17 cellular contexts compared by ENCODE assay signal in the genomic region with DNA sequence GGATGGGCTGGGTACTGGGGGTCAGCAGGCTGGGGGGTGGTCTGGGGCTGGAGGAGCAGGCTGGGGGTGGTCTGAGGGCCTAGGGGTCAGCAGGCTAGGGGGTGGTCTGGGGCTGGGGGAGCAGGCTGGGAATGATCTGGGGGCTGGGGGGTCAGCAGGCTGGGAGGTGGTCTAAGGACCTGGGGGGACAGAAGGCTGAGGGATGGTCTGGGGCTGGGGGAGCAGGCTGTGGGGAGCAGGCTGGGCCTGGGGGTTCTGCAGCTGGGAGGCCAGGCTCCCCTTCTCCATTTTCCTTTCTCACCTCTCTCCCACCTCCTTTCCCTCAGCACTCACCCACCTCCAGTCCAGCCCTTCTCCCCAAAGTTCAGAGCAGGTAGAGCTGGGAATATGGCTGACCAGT.
DNase-seq lines count a peak whose midpoint lies in the region; ATAC-seq and TF ChIP-seq lines count a peak whose summit lies in the region.
"Had no signal": no experiment of that assay in that cellular context is flagged by ENCODE, and none has a peak within 500 bp of the region (broad histone marks: within the 10 kb centered on the region; RNA-seq: fewer than 3 reads in every experiment).

No MANE protein-coding gene starts in this region.

- H3K4me1 Mint-ChIP-seq in GM23338 (peaks cover 21% of the 10 kb centered on the region), T-helper 17 cell (peaks cover 4% of the 10 kb centered on the region), glutamatergic neuron (ENCODE audit: low read depth, unreplicated experiment) (peaks cover 43% of the 10 kb centered on the region), osteocyte (ENCODE audit: unreplicated experiment) (peaks cover 39% of the 10 kb centered on the region)

- H2AFZ ChIP-seq in GM23338, result peak overlapping the region; percentile 38; the same call in 1 of the 2 replicates

- H3K9me3 ChIP-seq in T-helper 17 cell (ENCODE audit: control insufficient read depth, low read length, poor library complexity, severe bottlenecking), result no peaks in the 10 kb centered on the region
- H3K9me3 ChIP-seq: pancreas had no signal

- H3K4me2 ChIP-seq in GM23338, result no peak overlapping the region

- H3K4me3 Mint-ChIP-seq in GM23338 (no peak overlapping the region), T-helper 17 cell (peak overlapping the region; percentile 28), glutamatergic neuron (ENCODE audit: unreplicated experiment) (peak overlapping the region; percentile 55), osteocyte (ENCODE audit: unreplicated experiment) (no peak overlapping the region)

- 0 out of 2 replicates have a peak, but pooled peaks cover 3% of the 10 kb centered on the region for H3K9me2 ChIP-seq in GM23338 (ENCODE audit: insufficient read depth)

- H3K36me3 ChIP-seq in GM23338 (ENCODE audit: insufficient read depth), result no peaks in the 10 kb centered on the region
- H3K36me3 ChIP-seq: esophagus muscularis mucosa, pancreas, tibial nerve had no signal

- no peaks in the 10 kb centered on the region for H3K27me3 ChIP-seq in GM23338 (ENCODE audit: insufficient read depth)
- H3K27me3 ChIP-seq: pancreas, tibial nerve had no signal

- no peaks in the 10 kb centered on the region for H3K79me2 ChIP-seq in GM23338 (replicated peaks; ENCODE audit: insufficient read depth)

- no peak for ATAC-seq in GM23338
- ATAC-seq in T-helper 17 cell, result no peak
- ATAC-seq in omental fat pad (ENCODE audit: low FRiP score), result no peak
- ATAC-seq in GM18502 (IDR thresholded peaks at IDR 0.05; ENCODE audit: poor library complexity, unreplicated experiment), result no peak

- H3K9me3 Mint-ChIP-seq in GM23338 (peaks cover 3% of the 10 kb centered on the region; the same call in 1 of the 3 replicates), glutamatergic neuron (ENCODE audit: unreplicated experiment) (peaks cover 27% of the 10 kb centered on the region), osteocyte (ENCODE audit: unreplicated experiment) (peaks cover 4% of the 10 kb centered on the region)

- H4K20me1 ChIP-seq in GM23338 (replicated peaks; ENCODE audit: insufficient read depth), result no peaks in the 10 kb centered on the region

- no peak for DNase-seq in GM23338 (ENCODE audit: low spot score)
- no peak for DNase-seq in T-helper 17 cell
- DNase-seq in glutamatergic neuron, result no peak
- peak; percentile 51 for DNase-seq in osteocyte (ENCODE audit: extremely low spot score, unreplicated experiment)
- DNase-seq in activated CD8-positive, alpha-beta memory T cell treated with anti-CD3 and anti-CD28 coated beads for 24 hours, result no peak
- DNase-seq in activated CD4-positive, alpha-beta T cell treated with anti-CD3 and anti-CD28 coated beads, Interleukin-2, amount 50 U/mL, for 48 hours, result no peak
- no peak for DNase-seq in omental fat pad (ENCODE audit: low spot score)
- DNase-seq: activated CD4-positive, alpha-beta T cell treated with anti-CD3 and anti-CD28 coated beads, Interleukin-2, amount 50 U/mL, for 4 hours; effector memory CD4-positive, alpha-beta T cell; KG1; stimulated activated naive CD4-positive, alpha-beta T cell treated with Interleukin-2 at 50 U/mL for 16 hours had no signal

- H3K4me3 ChIP-seq in GM23338, result no peak overlapping the region

- H3K36me3 Mint-ChIP-seq in GM23338 (ENCODE audit: low read depth), result peaks cover 2% of the 10 kb centered on the region; the same call in 1 of the 3 replicates
- H3K36me3 Mint-ChIP-seq in T-helper 17 cell (ENCODE audit: low read depth), result no peaks in the 10 kb centered on the region
- peaks cover 9% of the 10 kb centered on the region for H3K36me3 Mint-ChIP-seq in glutamatergic neuron (ENCODE audit: unreplicated experiment)
- H3K36me3 Mint-ChIP-seq in osteocyte (ENCODE audit: unreplicated experiment), result peaks cover 3% of the 10 kb centered on the region

- no peaks in the 10 kb centered on the region for H3F3A ChIP-seq in GM23338 (replicated peaks; ENCODE audit: low read depth)

- H3K27me3 Mint-ChIP-seq in GM23338 (ENCODE audit: insufficient read depth, low read depth, poor library complexity), result peaks cover 10% of the 10 kb centered on the region
- H3K27me3 Mint-ChIP-seq in T-helper 17 cell, result peaks cover 24% of the 10 kb centered on the region
- peaks cover 27% of the 10 kb centered on the region for H3K27me3 Mint-ChIP-seq in glutamatergic neuron (ENCODE audit: unreplicated experiment)
- no peaks in the 10 kb centered on the region for H3K27me3 Mint-ChIP-seq in osteocyte (ENCODE audit: unreplicated experiment)
- H3K27me3 Mint-ChIP-seq: CD4-positive, CD25-positive, alpha-beta regulatory T cell had no signal

- peaks cover 10% of the 10 kb centered on the region; the same call in 1 of the 2 replicates for H3K4me1 ChIP-seq in GM23338 (ENCODE audit: insufficient read depth)

- no peak overlapping the region for H3K27ac ChIP-seq in GM23338 (ENCODE audit: low read depth)
- H3K27ac ChIP-seq: esophagus muscularis mucosa had no signal

- no peak for TF ChIP-seq CTCF in GM23338 (conservative IDR thresholded peaks at IDR 0.05; ENCODE audit: low read depth in 2 of 2)
- TF ChIP-seq CTCF in glutamatergic neuron (IDR thresholded peaks at IDR 0.05; ENCODE audit: partially characterized antibody, unreplicated experiment), result no peak
- TF ChIP-seq CTCF in osteocyte (IDR thresholded peaks at IDR 0.05), result no peak
- TF ChIP-seq CTCF in omental fat pad (IDR thresholded peaks at IDR 0.05), result no peak

- H3K27ac Mint-ChIP-seq in GM23338 (no peak overlapping the region), T-helper 17 cell (no peak overlapping the region), glutamatergic neuron (ENCODE audit: unreplicated experiment) (peak overlapping the region; percentile 89), osteocyte (ENCODE audit: unreplicated experiment) (peak overlapping the region; percentile 50)
- H3K27ac Mint-ChIP-seq: CD4-positive, CD25-positive, alpha-beta regulatory T cell; T-helper 1 cell treated with Interleukin-12 subunit alpha and Interleukin-12 subunit beta and Interleukin-4 antibody, amounts not matched to agents 30 μg/mL and 1 μg/mL, for 36 hours had no signal

TF ChIP-seq in GM23338, 12 proteins besides CTCF, POLR2A, EP300 and RAD21 (continues in another document):
- TF ChIP-seq NANOG (IDR thresholded peaks at IDR 0.05; ENCODE audit: borderline replicate concordance), result no peak
- TF ChIP-seq ETS1 (IDR thresholded peaks at IDR 0.05), result no peak
- no peak for TF ChIP-seq STAT1 (IDR thresholded peaks at IDR 0.05; ENCODE audit: unreplicated experiment)

Comparison
In these comparisons a context has a peak if more than half of its experiments do, and no peak if none do; other contexts are left out.
1. H3K27ac Mint-ChIP-seq: peak in glutamatergic neuron (single experiment) and osteocyte (single experiment); none in GM23338 (single experiment) and T-helper 17 cell (single experiment).
2. H3K4me3 Mint-ChIP-seq: peak in T-helper 17 cell (single experiment) and glutamatergic neuron (single experiment); none in GM23338 (single experiment) and osteocyte (single experiment).